ENCODE assay signal across 1 cellular context in the genomic region with DNA sequence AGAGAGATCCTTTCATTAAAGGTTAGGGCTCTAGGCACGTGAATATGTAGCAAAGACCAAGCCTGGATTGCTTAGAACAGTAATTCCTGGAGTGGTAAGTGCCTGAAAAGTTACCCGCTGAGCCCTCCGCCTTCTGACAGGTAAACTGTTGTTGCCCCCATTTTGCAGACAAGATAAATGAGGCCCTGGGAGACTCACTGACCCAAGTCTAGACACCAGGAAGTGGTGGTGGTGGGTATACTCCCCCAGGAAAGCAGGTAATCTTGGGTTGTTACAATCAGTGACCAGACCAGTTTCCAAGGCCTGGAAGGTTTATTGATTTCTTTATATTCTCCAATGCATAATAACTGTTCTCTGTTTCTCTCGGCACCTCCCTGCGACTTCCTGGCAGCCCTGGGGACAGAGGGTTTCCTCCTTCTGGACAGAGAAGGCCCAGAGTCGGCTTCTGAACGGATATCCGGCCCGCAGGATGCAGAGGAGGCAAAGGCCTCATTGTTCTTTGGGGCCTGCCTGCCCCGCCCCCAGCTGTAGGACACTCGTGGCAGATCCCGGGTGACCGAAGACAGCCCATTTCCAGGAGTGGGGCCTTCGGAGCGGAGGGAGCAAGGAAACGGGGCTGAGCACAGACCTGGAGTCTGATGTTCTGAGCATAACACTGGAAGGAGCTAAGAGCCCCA.
A peak's percentile ranks its signal among the peaks of the same experiment; 100 is the strongest.
TF ChIP-seq lines count a peak whose summit lies in the region.

No MANE protein-coding gene starts in this region.

TF ChIP-seq in HepG2, 621 proteins besides CTCF, POLR2A, EP300 and RAD21 (continued from another document and continues in another):
- TF ChIP-seq NCOA2 (CRISPR knock-in tag; IDR thresholded peaks at IDR 0.05) (no peak), ZNF263 (CRISPR knock-in tag; IDR thresholded peaks at IDR 0.05) (no peak), KLF15 (CRISPR knock-in tag; IDR thresholded peaks at IDR 0.05; ENCODE audit: borderline replicate concordance) (0 out of 2 replicates have a peak, but pooled peaks have one; percentile 46), RAD51 (IDR thresholded peaks at IDR 0.05; ENCODE audit: borderline replicate concordance) (no peak), NFE2 (CRISPR knock-in tag; IDR thresholded peaks at IDR 0.05) (no peak), CAMTA2 (CRISPR knock-in tag; IDR thresholded peaks at IDR 0.05; ENCODE audit: borderline replicate concordance) (no peak), ZNF605 (CRISPR knock-in tag; IDR thresholded peaks at IDR 0.05) (peak; percentile 96), ZNF879 (CRISPR knock-in tag; IDR thresholded peaks at IDR 0.05) (no peak), ZNF557 (CRISPR knock-in tag; IDR thresholded peaks at IDR 0.05) (0 out of 2 replicates have a peak, but pooled peaks have one; percentile 26), SRSF9 (IDR thresholded peaks at IDR 0.05; ENCODE audit: borderline replicate concordance, insufficient read depth, low read depth, low read length, poor library complexity, severe bottlenecking) (no peak), ZNF598 (CRISPR knock-in tag; IDR thresholded peaks at IDR 0.05; ENCODE audit: borderline replicate concordance) (0 out of 2 replicates have a peak, but pooled peaks have one; percentile 25), PRDM15 (CRISPR knock-in tag; IDR thresholded peaks at IDR 0.05) (no peak), ZNF614 (CRISPR knock-in tag; IDR thresholded peaks at IDR 0.05; ENCODE audit: borderline replicate concordance) (no peak; the same call in 1 of the 2 replicates), KDM1A (CRISPR knock-in tag; IDR thresholded peaks at IDR 0.05) (peak; percentile 91), GATAD2A (CRISPR knock-in tag; IDR thresholded peaks at IDR 0.05) (peak; percentile 88), PHF20 (CRISPR knock-in tag; IDR thresholded peaks at IDR 0.05) (peak; percentile 72), DPF2 (CRISPR knock-in tag; IDR thresholded peaks at IDR 0.05; ENCODE audit: borderline replicate concordance, low read depth) (no peak), ZBTB33 (CRISPR knock-in tag; IDR thresholded peaks at IDR 0.05) (0 out of 2 replicates have a peak, but pooled peaks have one; percentile 9), RFXAP (CRISPR knock-in tag; IDR thresholded peaks at IDR 0.05; ENCODE audit: borderline replicate concordance) (0 out of 2 replicates have a peak, but pooled peaks have one; percentile 11), NCOA1 (CRISPR knock-in tag; IDR thresholded peaks at IDR 0.05) (no peak), ZNF225 (CRISPR knock-in tag; IDR thresholded peaks at IDR 0.05) (no peak), ZNF431 (CRISPR knock-in tag; IDR thresholded peaks at IDR 0.05; ENCODE audit: borderline replicate concordance, low read depth) (no peak)
- TF ChIP-seq, protein P1, sequence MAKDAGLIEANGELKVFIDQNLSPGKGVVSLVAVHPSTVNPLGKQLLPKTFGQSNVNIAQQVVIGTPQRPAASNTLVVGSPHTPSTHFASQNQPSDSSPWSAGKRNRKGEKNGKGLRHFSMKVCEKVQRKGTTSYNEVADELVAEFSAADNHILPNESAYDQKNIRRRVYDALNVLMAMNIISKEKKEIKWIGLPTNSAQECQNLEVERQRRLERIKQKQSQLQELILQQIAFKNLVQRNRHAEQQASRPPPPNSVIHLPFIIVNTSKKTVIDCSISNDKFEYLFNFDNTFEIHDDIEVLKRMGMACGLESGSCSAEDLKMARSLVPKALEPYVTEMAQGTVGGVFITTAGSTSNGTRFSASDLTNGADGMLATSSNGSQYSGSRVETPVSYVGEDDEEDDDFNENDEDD (CRISPR knock-in tag; IDR thresholded peaks at IDR 0.05; ENCODE audit: borderline replicate concordance), result 0 out of 2 replicates have a peak, but pooled peaks have one; percentile 10
- TF ChIP-seq, protein P2, sequence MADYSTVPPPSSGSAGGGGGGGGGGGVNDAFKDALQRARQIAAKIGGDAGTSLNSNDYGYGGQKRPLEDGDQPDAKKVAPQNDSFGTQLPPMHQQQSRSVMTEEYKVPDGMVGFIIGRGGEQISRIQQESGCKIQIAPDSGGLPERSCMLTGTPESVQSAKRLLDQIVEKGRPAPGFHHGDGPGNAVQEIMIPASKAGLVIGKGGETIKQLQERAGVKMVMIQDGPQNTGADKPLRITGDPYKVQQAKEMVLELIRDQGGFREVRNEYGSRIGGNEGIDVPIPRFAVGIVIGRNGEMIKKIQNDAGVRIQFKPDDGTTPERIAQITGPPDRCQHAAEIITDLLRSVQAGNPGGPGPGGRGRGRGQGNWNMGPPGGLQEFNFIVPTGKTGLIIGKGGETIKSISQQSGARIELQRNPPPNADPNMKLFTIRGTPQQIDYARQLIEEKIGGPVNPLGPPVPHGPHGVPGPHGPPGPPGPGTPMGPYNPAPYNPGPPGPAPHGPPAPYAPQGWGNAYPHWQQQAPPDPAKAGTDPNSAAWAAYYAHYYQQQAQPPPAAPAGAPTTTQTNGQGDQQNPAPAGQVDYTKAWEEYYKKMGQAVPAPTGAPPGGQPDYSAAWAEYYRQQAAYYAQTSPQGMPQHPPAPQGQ (CRISPR knock-in tag; IDR thresholded peaks at IDR 0.05; ENCODE audit: borderline replicate concordance), result no peak
- TF ChIP-seq, protein P3, sequence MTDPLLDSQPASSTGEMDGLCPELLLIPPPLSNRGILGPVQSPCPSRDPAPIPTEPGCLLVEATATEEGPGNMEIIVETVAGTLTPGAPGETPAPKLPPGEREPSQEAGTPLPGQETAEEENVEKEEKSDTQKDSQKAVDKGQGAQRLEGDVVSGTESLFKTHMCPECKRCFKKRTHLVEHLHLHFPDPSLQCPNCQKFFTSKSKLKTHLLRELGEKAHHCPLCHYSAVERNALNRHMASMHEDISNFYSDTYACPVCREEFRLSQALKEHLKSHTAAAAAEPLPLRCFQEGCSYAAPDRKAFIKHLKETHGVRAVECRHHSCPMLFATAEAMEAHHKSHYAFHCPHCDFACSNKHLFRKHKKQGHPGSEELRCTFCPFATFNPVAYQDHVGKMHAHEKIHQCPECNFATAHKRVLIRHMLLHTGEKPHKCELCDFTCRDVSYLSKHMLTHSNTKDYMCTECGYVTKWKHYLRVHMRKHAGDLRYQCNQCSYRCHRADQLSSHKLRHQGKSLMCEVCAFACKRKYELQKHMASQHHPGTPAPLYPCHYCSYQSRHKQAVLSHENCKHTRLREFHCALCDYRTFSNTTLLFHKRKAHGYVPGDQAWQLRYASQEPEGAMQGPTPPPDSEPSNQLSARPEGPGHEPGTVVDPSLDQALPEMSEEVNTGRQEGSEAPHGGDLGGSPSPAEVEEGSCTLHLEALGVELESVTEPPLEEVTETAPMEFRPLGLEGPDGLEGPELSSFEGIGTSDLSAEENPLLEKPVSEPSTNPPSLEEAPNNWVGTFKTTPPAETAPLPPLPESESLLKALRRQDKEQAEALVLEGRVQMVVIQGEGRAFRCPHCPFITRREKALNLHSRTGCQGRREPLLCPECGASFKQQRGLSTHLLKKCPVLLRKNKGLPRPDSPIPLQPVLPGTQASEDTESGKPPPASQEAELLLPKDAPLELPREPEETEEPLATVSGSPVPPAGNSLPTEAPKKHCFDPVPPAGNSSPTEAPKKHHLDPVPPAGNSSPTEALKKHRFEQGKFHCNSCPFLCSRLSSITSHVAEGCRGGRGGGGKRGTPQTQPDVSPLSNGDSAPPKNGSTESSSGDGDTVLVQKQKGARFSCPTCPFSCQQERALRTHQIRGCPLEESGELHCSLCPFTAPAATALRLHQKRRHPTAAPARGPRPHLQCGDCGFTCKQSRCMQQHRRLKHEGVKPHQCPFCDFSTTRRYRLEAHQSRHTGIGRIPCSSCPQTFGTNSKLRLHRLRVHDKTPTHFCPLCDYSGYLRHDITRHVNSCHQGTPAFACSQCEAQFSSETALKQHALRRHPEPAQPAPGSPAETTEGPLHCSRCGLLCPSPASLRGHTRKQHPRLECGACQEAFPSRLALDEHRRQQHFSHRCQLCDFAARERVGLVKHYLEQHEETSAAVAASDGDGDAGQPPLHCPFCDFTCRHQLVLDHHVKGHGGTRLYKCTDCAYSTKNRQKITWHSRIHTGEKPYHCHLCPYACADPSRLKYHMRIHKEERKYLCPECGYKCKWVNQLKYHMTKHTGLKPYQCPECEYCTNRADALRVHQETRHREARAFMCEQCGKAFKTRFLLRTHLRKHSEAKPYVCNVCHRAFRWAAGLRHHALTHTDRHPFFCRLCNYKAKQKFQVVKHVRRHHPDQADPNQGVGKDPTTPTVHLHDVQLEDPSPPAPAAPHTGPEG (CRISPR knock-in tag; IDR thresholded peaks at IDR 0.05), result no peak
- TF ChIP-seq, protein P4, sequence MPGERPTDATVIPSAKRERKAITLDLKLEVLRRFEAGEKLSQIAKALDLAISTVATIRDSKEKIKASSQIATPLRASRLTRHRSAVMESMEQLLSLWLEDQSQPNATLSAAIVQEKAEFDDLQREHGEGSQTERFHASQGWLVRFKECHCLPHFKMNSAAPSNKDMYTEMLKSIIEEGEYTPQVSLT (CRISPR knock-in tag; IDR thresholded peaks at IDR 0.05; ENCODE audit: borderline replicate concordance, low read depth), result no peak
- TF ChIP-seq, protein P5, sequence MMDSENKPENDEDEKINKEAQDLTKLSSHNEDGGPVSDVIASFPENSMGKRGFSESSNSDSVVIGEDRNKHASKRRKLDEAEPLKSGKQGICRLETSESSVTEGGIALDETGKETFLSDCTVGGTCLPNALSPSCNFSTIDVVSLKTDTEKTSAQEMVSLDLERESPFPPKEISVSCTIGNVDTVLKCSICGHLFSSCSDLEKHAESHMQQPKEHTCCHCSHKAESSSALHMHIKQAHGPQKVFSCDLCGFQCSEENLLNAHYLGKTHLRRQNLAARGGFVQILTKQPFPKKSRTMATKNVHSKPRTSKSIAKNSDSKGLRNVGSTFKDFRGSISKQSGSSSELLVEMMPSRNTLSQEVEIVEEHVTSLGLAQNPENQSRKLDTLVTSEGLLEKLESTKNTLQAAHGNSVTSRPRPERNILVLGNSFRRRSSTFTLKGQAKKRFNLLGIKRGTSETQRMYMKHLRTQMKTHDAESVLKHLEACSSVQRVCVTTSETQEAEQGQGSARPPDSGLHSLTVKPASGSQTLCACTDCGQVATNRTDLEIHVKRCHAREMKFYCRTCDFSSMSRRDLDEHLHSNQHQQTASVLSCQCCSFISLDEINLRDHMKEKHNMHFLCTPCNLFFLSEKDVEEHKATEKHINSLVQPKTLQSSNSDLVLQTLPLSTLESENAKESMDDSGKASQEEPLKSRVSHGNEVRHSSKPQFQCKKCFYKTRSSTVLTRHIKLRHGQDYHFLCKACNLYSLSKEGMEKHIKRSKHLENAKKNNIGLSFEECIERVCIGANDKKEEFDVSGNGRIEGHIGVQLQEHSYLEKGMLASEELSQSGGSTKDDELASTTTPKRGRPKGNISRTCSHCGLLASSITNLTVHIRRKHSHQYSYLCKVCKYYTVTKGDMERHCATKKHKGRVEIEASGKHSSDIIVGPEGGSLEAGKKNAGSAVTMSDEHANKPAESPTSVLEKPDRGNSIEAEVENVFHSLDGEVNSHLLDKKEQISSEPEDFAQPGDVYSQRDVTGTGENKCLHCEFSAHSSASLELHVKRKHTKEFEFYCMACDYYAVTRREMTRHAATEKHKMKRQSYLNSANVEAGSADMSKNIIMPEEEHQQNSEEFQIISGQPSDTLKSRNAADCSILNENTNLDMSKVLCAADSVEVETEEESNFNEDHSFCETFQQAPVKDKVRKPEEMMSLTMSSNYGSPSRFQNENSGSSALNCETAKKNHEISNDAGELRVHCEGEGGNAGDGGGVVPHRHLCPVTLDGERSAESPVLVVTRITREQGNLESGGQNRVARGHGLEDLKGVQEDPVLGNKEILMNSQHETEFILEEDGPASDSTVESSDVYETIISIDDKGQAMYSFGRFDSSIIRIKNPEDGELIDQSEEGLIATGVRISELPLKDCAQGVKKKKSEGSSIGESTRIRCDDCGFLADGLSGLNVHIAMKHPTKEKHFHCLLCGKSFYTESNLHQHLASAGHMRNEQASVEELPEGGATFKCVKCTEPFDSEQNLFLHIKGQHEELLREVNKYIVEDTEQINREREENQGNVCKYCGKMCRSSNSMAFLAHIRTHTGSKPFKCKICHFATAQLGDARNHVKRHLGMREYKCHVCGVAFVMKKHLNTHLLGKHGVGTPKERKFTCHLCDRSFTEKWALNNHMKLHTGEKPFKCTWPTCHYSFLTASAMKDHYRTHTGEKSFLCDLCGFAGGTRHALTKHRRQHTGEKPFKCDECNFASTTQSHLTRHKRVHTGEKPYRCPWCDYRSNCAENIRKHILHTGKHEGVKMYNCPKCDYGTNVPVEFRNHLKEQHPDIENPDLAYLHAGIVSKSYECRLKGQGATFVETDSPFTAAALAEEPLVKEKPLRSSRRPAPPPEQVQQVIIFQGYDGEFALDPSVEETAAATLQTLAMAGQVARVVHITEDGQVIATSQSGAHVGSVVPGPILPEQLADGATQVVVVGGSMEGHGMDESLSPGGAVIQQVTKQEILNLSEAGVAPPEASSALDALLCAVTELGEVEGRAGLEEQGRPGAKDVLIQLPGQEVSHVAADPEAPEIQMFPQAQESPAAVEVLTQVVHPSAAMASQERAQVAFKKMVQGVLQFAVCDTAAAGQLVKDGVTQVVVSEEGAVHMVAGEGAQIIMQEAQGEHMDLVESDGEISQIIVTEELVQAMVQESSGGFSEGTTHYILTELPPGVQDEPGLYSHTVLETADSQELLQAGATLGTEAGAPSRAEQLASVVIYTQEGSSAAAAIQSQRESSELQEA (CRISPR knock-in tag; IDR thresholded peaks at IDR 0.05; ENCODE audit: not compliant biosample characterization), result no peak
